In genomic region chr17:59371426-59372099, GRCh38 we compare ENCODE assay signal across 8 cellular contexts. TPM values are rescaled to one million over a fixed set of nuclear protein-coding genes. Genes with fewer than 3 reads are reported as not detected.
DNase-seq lines count a peak whose midpoint lies in the region; ATAC-seq and TF ChIP-seq lines count a peak whose summit lies in the region.

No MANE protein-coding gene starts in this region.

- no peaks in the 10 kb centered on the region for H3K9me3 Mint-ChIP-seq in CD14-positive monocyte
- H3K9me3 Mint-ChIP-seq in T-cell, result no peaks in the 10 kb centered on the region

- peak overlapping the region; percentile 25 for H3K4ac ChIP-seq in trophoblast cell (ENCODE audit: low read depth, low read length)

- no peak overlapping the region for H4K12ac ChIP-seq in trophoblast cell (ENCODE audit: low read depth, low read length)

- POLR2A ChIA-PET in T-cell (lab: Charles Lee), result no interaction called here

- peak overlapping the region; percentile 41 for H3K14ac ChIP-seq in trophoblast cell (ENCODE audit: low read length)

- peaks cover 41 to 50% of the 10 kb centered on the region in 2 experiments for H3K4me1 ChIP-seq in trophoblast cell (ENCODE audit: control insufficient read depth in 1 of 2, insufficient read depth in 2 of 2, low read length in 2 of 2)

- peak overlapping the region; percentile 85 for H2BK5ac ChIP-seq in trophoblast cell (ENCODE audit: low read depth, low read length, poor library complexity)

- peak overlapping the region; percentile 27 for H2BK120ac ChIP-seq in trophoblast cell (ENCODE audit: insufficient read depth, low read length, poor library complexity)

- no peaks in the 10 kb centered on the region for H3K27me3 ChIP-seq in trophoblast cell (ENCODE audit: insufficient read depth, low read length)

- peak overlapping the region; percentile 58 for H3K18ac ChIP-seq in trophoblast cell (ENCODE audit: low read length)

- no CpG with 5 or more reads among the region's 5 CpGs for WGBS in trophoblast cell (ENCODE audit: extremely low coverage, insufficient coverage, insufficient read length)

- no peaks in the 10 kb centered on the region for H3K9me3 ChIP-seq in trophoblast cell (ENCODE audit: insufficient read depth, low read depth, low read length)

- H3K27ac ChIP-seq in trophoblast cell (ENCODE audit: low read depth, low read length), result peak overlapping the region; percentile 85

- H2BK12ac ChIP-seq in trophoblast cell (ENCODE audit: low read length), result peak overlapping the region; percentile 81

- peak overlapping the region; percentile 94 to 99 (median 97) for H3K27ac Mint-ChIP-seq in CD14-positive monocyte
- H3K27ac Mint-ChIP-seq in T-cell, result peak overlapping the region; percentile 67 to 94

- no peak for TF ChIP-seq CTCF in CD14-positive monocyte (IDR thresholded peaks at IDR 0.05)

- H3K27me3 Mint-ChIP-seq in CD14-positive monocyte (ENCODE audit: low read depth in 3 of 3) (peaks cover 0 to 4% (median 0%) of the 10 kb centered on the region in 3 donors), T-cell (no peaks in the 10 kb centered on the region)

- no peak for ATAC-seq in T-cell (replicated peaks in 1 of 4)
- peak; percentile 27 for ATAC-seq in Right ventricle myocardium superior (ENCODE audit: poor library complexity)
- no peak for ATAC-seq in HG02840 (IDR thresholded peaks at IDR 0.05; ENCODE audit: low FRiP score, unreplicated experiment)

- peak overlapping the region; percentile 14 for H3K4me2 ChIP-seq in trophoblast cell (ENCODE audit: low read length)

- peaks cover 8% of the 10 kb centered on the region for H3K79me2 ChIP-seq in trophoblast cell (ENCODE audit: control insufficient read depth, insufficient read depth, low read length, poor library complexity)

- no peaks in the 10 kb centered on the region for H3K36me3 ChIP-seq in trophoblast cell (ENCODE audit: control insufficient read depth in 1 of 2, insufficient read depth in 2 of 2, low read length in 2 of 2)

- CTCF ChIA-PET in T-cell (lab: Charles Lee), result interaction anchor here in 1 of 2 donors (0.6 kb wide), 1 partner anchor 93 kb away, joined by 3 read pairs; no protein-coding TSS in a partner anchor

- peak overlapping the region; percentile 49 for H4K91ac ChIP-seq in trophoblast cell (ENCODE audit: low read depth, low read length)

- intact Hi-C loops in CD14-positive monocyte (cut with micrococcal nuclease), result loop anchor here in 1 of 2 donors (5.0 kb wide), 2 partner anchors 39 to 66 kb away; partner anchors contain the start of gene YPEL2
- intact Hi-C loops in Right ventricle myocardium superior (cut with DNase I), result loop anchor here (5.0 kb wide), 2 partner anchors 39 to 66 kb away; partner anchors contain the start of gene YPEL2

- no peak overlapping the region for H3K23ac ChIP-seq in trophoblast cell (ENCODE audit: low read length)

- H4K8ac ChIP-seq in trophoblast cell (ENCODE audit: low read depth, low read length), result peak overlapping the region; percentile 18

- no peak overlapping the region for H3K9ac ChIP-seq in trophoblast cell (ENCODE audit: low read length)

- no peak overlapping the region for H2AFZ ChIP-seq in trophoblast cell (ENCODE audit: insufficient read depth, low read length, poor library complexity)

- DNase-seq in CD14-positive monocyte (ENCODE audit: low spot score) (no peak), T-cell (no peak), Right ventricle myocardium superior (peak; percentile 68), trophoblast cell (no peak), dermis blood vessel endothelial cell (no peak), 8988T (no peak), ecto neural progenitor cell (ENCODE audit: low spot score) (no peak)

- no peak overlapping the region for H2AK5ac ChIP-seq in trophoblast cell (ENCODE audit: low read length)

- H3K4me3 Mint-ChIP-seq in CD14-positive monocyte (peak overlapping the region; percentile 31 to 76), T-cell (peak overlapping the region in 1 of 3 donors; percentile 64)

- H3K4me1 Mint-ChIP-seq in CD14-positive monocyte (peaks cover 89% of the 10 kb centered on the region), T-cell (peaks cover 81 to 92% (median 89%) of the 10 kb centered on the region in 3 donors)

- H3K36me3 Mint-ChIP-seq in CD14-positive monocyte (peaks cover 25 to 33% of the 10 kb centered on the region in 2 donors), T-cell (peaks cover 16% of the 10 kb centered on the region)

- H3K79me1 ChIP-seq in trophoblast cell (ENCODE audit: low read length), result peaks cover 22% of the 10 kb centered on the region

- H3K4me3 ChIP-seq in trophoblast cell (ENCODE audit: low read depth, low read length), result no peak overlapping the region

RNA-seq across cellular contexts. Expression of gene YPEL2, which starts 40.1 kb away (rescaled TPM):
- polyA plus RNA-seq in CD14-positive monocyte, result 10 to 100 TPM; 21.5 to 25.1 TPM
- total RNA-seq in T-cell (10 to 100 TPM; 29.7 to 58.5 (median 52.0) TPM), Right ventricle myocardium superior (28.9 TPM), dermis blood vessel endothelial cell (90.8 and 101 TPM in 2 replicates)
- polyA plus RNA-seq in trophoblast cell (2013), result 17.0 and 17.3 TPM in 2 replicates
